12 cellular contexts compared by ENCODE assay signal in genomic region chr3:158711886-158712285, GRCh38. TPM values are rescaled to one million over a fixed set of nuclear protein-coding genes. Genes with fewer than 3 reads are reported as not detected.
A peak's percentile ranks its signal among the peaks of the same experiment; 100 is the strongest.
DNase-seq lines count a peak whose midpoint lies in the region; ATAC-seq and TF ChIP-seq lines count a peak whose summit lies in the region.
"Had no signal": no experiment of that assay in that cellular context is flagged by ENCODE, and none has a peak within 500 bp of the region (broad histone marks: within the 10 kb centered on the region; RNA-seq: fewer than 3 reads in every experiment).

No MANE protein-coding gene starts in this region.

- peak; percentile 50 for ATAC-seq in omental fat pad (ENCODE audit: low FRiP score)
- no peak for ATAC-seq in HG03097 (IDR thresholded peaks at IDR 0.05; ENCODE audit: low FRiP score, unreplicated experiment)
- no peak for ATAC-seq in HG03521 (IDR thresholded peaks at IDR 0.05; ENCODE audit: unreplicated experiment)

- in situ Hi-C loops in KBM-7 (cut with MboI; ENCODE audit: low pct_unique_long_range_greater_than_20kb, low sequenced_read_pairs): no loop called here

- H3K4me3 Mint-ChIP-seq in Calu3 (ENCODE audit: low read depth, unreplicated experiment) (no peak overlapping the region), endothelial cell (ENCODE audit: unreplicated experiment) (peak overlapping the region; percentile 28)

- DNase-seq in Calu3 (no peak), KBM-7 (peak; percentile 25), endothelial cell (ENCODE audit: low spot score) (no peak), omental fat pad (ENCODE audit: low spot score) (no peak), NCI-H2171 treated with DMSO at 0.1 percent for 48 hours (lab: John Stamatoyannopoulos, UW) (no peak), mesenteric fat pad (ENCODE audit: low spot score) (no peak)
- DNase-seq: activated naive CD4-positive, alpha-beta T cell treated with Interleukin-2 at 50 U/mL for 16 hours; GOT3; Karpas-422 had no signal

- peaks cover 59% of the 10 kb centered on the region for H3K4me1 Mint-ChIP-seq in Calu3 (ENCODE audit: low read depth, unreplicated experiment)
- H3K4me1 Mint-ChIP-seq in endothelial cell (ENCODE audit: unreplicated experiment): peaks cover 40% of the 10 kb centered on the region

- H3K27me3 Mint-ChIP-seq in Calu3 (ENCODE audit: unreplicated experiment) (no peaks in the 10 kb centered on the region), endothelial cell (ENCODE audit: unreplicated experiment) (peaks cover 6% of the 10 kb centered on the region)

- CTCF ChIA-PET in Calu3 (lab: Charles Lee): no interaction called here

- intact Hi-C loops in Calu3 (cut with micrococcal nuclease; ENCODE audit: unreplicated experiment): no loop called here

- TF ChIP-seq CTCF in Calu3 (IDR thresholded peaks at IDR 0.05; ENCODE audit: unreplicated experiment) (no peak), endothelial cell (IDR thresholded peaks at IDR 0.05; ENCODE audit: unreplicated experiment) (no peak), omental fat pad (IDR thresholded peaks at IDR 0.05) (no peak)

- peak overlapping the region; percentile 73 for H3K27ac Mint-ChIP-seq in Calu3 (ENCODE audit: unreplicated experiment)
- peak overlapping the region; percentile 10 for H3K27ac Mint-ChIP-seq in endothelial cell (ENCODE audit: unreplicated experiment)

- H3K9me3 Mint-ChIP-seq in Calu3 (ENCODE audit: low read depth, unreplicated experiment) (no peaks in the 10 kb centered on the region), endothelial cell (ENCODE audit: unreplicated experiment) (no peaks in the 10 kb centered on the region)

- BruUV-seq in Calu3 (replicated peaks; lab: Mats Ljungman, UMichigan): no TSS peak

- peaks cover 97% of the 10 kb centered on the region for H3K36me3 Mint-ChIP-seq in Calu3 (ENCODE audit: insufficient read depth, unreplicated experiment)
- H3K36me3 Mint-ChIP-seq in endothelial cell (ENCODE audit: low read depth, unreplicated experiment): peaks cover 34% of the 10 kb centered on the region

RNA-seq across cellular contexts. Expression of gene RARRES1, which starts 20.4 kb away (rescaled TPM):
- total RNA-seq in Calu3 (2022): 1,088 and 1,195 TPM in 2 replicates
- total RNA-seq in endothelial cell (ENCODE audit: unreplicated experiment): not detected
- total RNA-seq in omental fat pad: 100 to 1,000 TPM in 3 of 4 donors, 10 to 100 TPM in 1; 16.1 to 691 (median 335) TPM
- 578 TPM for total RNA-seq in mesenteric fat pad
- total RNA-seq: T-helper 1 cell treated with Interleukin-12 subunit alpha and Interleukin-12 subunit beta and Interleukin-4 antibody, amounts not matched to agents 30 ng/mL and 1 ng/mL, for 36 hours had no signal

RNA-seq across cellular contexts. Expression of gene LXN, which starts 39.4 kb away (rescaled TPM):
- total RNA-seq in Calu3 (2022): 42.8 and 43.4 TPM in 2 replicates
- total RNA-seq in endothelial cell (ENCODE audit: unreplicated experiment): 70.6 TPM
- 10 to 100 TPM; 38.3 to 80.6 (median 62.7) TPM for total RNA-seq in omental fat pad
- 30.3 TPM for total RNA-seq in mesenteric fat pad

Comparison
In these comparisons a context has a peak if more than half of its experiments do, and no peak if none do; other contexts are left out.
1. RNA of gene RARRES1, which starts 20.4 kb away (total RNA-seq): 1,088 to 1,195 TPM in Calu3, 578 TPM in mesenteric fat pad (single experiment) and 16.1 to 691 TPM in omental fat pad; not detected in endothelial cell (single experiment); every median in the first group is over 10 times any median in the second.